Comparison of ENCODE assay signal across 15 cellular contexts in genomic region chr12:110579889-110580253, GRCh38. TPM values are rescaled to one million over a fixed set of nuclear protein-coding genes. Genes with fewer than 3 reads are reported as not detected.
DNase-seq lines count a peak whose midpoint lies in the region; ATAC-seq lines count a peak whose summit lies in the region.
"Had no signal": no experiment of that assay in that cellular context is flagged by ENCODE, and none has a peak within 500 bp of the region (broad histone marks: within the 10 kb centered on the region; RNA-seq: fewer than 3 reads in every experiment).

No MANE protein-coding gene starts in this region.

- ATAC-seq in natural killer cell treated with Interleukin-12 subunit alpha and Interleukin-12 subunit beta and Interleukin-15 and Interleukin-18, amount 100 ng/mL, for 72 hours, result no peak
- ATAC-seq: A549, heart left ventricle had no signal

- H3K27ac Mint-ChIP-seq in activated CD4-positive, alpha-beta T cell treated with anti-CD3 and anti-CD28 coated beads, Interleukin-2, amount 10 ng/mL, durations not matched to agents 24 days and 14 days, result peak overlapping the region; percentile 97
- peak overlapping the region; percentile 77 to 95 (median 94) for H3K27ac Mint-ChIP-seq in IgD-negative memory B cell
- peak overlapping the region; percentile 97 for H3K27ac Mint-ChIP-seq in activated naive CD8-positive, alpha-beta T cell
- peak overlapping the region; percentile 51 to 93 for H3K27ac Mint-ChIP-seq in natural killer cell treated with Interleukin-12 subunit alpha and Interleukin-12 subunit beta and Interleukin-15 and Interleukin-18, amount 100 ng/mL, for 72 hours

- peaks cover 24% of the 10 kb centered on the region for H3K36me3 Mint-ChIP-seq in activated CD4-positive, alpha-beta T cell treated with anti-CD3 and anti-CD28 coated beads, Interleukin-2, amount 10 ng/mL, durations not matched to agents 24 days and 14 days (ENCODE audit: low read depth)
- H3K36me3 Mint-ChIP-seq in IgD-negative memory B cell, result no peaks in the 10 kb centered on the region
- H3K36me3 Mint-ChIP-seq in activated naive CD8-positive, alpha-beta T cell, result peaks cover 11% of the 10 kb centered on the region
- peaks cover 7% of the 10 kb centered on the region for H3K36me3 Mint-ChIP-seq in natural killer cell treated with Interleukin-12 subunit alpha and Interleukin-12 subunit beta and Interleukin-15 and Interleukin-18, amount 100 ng/mL, for 72 hours

- H3K9me3 Mint-ChIP-seq in activated CD4-positive, alpha-beta T cell treated with anti-CD3 and anti-CD28 coated beads, Interleukin-2, amount 10 ng/mL, durations not matched to agents 24 days and 14 days, result no peaks in the 10 kb centered on the region
- H3K9me3 Mint-ChIP-seq in IgD-negative memory B cell, result no peaks in the 10 kb centered on the region
- no peaks in the 10 kb centered on the region for H3K9me3 Mint-ChIP-seq in activated naive CD8-positive, alpha-beta T cell (ENCODE audit: low read depth)
- H3K9me3 Mint-ChIP-seq in natural killer cell treated with Interleukin-12 subunit alpha and Interleukin-12 subunit beta and Interleukin-15 and Interleukin-18, amount 100 ng/mL, for 72 hours, result no peaks in the 10 kb centered on the region

- H3K27me3 Mint-ChIP-seq in activated CD4-positive, alpha-beta T cell treated with anti-CD3 and anti-CD28 coated beads, Interleukin-2, amount 10 ng/mL, durations not matched to agents 24 days and 14 days, result no peaks in the 10 kb centered on the region
- H3K27me3 Mint-ChIP-seq in IgD-negative memory B cell, result no peaks in the 10 kb centered on the region
- no peaks in the 10 kb centered on the region for H3K27me3 Mint-ChIP-seq in activated naive CD8-positive, alpha-beta T cell
- H3K27me3 Mint-ChIP-seq in natural killer cell treated with Interleukin-12 subunit alpha and Interleukin-12 subunit beta and Interleukin-15 and Interleukin-18, amount 100 ng/mL, for 72 hours, result no peaks in the 10 kb centered on the region

- H3K4me3 Mint-ChIP-seq in activated CD4-positive, alpha-beta T cell treated with anti-CD3 and anti-CD28 coated beads, Interleukin-2, amount 10 ng/mL, durations not matched to agents 24 days and 14 days, result peak overlapping the region; percentile 98
- H3K4me3 Mint-ChIP-seq in IgD-negative memory B cell, result peak overlapping the region; percentile 67 to 96 (median 92)
- peak overlapping the region; percentile 99 for H3K4me3 Mint-ChIP-seq in activated naive CD8-positive, alpha-beta T cell
- peak overlapping the region; percentile 79 for H3K4me3 Mint-ChIP-seq in natural killer cell treated with Interleukin-12 subunit alpha and Interleukin-12 subunit beta and Interleukin-15 and Interleukin-18, amount 100 ng/mL, for 72 hours

- H3K4me1 Mint-ChIP-seq in activated CD4-positive, alpha-beta T cell treated with anti-CD3 and anti-CD28 coated beads, Interleukin-2, amount 10 ng/mL, durations not matched to agents 24 days and 14 days, result peaks cover 70% of the 10 kb centered on the region
- peaks cover 49 to 72% (median 52%) of the 10 kb centered on the region in 3 donors for H3K4me1 Mint-ChIP-seq in IgD-negative memory B cell
- peaks cover 80% of the 10 kb centered on the region for H3K4me1 Mint-ChIP-seq in activated naive CD8-positive, alpha-beta T cell (ENCODE audit: low read depth)
- peaks cover 63 to 69% of the 10 kb centered on the region in 2 donors for H3K4me1 Mint-ChIP-seq in natural killer cell treated with Interleukin-12 subunit alpha and Interleukin-12 subunit beta and Interleukin-15 and Interleukin-18, amount 100 ng/mL, for 72 hours (ENCODE audit: low read depth in 2 of 2)

- no peak for DNase-seq in activated CD4-positive, alpha-beta T cell treated with anti-CD3 and anti-CD28 coated beads, Interleukin-2, amount 10 ng/mL, durations not matched to agents 24 days and 14 days
- DNase-seq in activated CD4-positive, alpha-beta T cell treated with anti-CD3 and anti-CD28 coated beads for 4 hours, result no peak
- DNase-seq in natural killer cell treated with Interleukin-12 subunit alpha and Interleukin-12 subunit beta and Interleukin-15 and Interleukin-18, amount 100 ng/mL, for 72 hours (ENCODE audit: low spot score), result no peak
- DNase-seq in NCI-H226, result no peak
- DNase-seq in posterior vena cava (ENCODE audit: low spot score), result no peak
- DNase-seq in A172 (ENCODE audit: low spot score), result no peak
- DNase-seq: activated CD4-positive, alpha-beta T cell treated with anti-CD3 and anti-CD28 coated beads, Interleukin-2, amount 50 U/mL, for 4 hours; COR-L47; heart left ventricle; MM.1S; NCI-H2029 treated with DMSO at 0.1 percent for 48 hours; NCI-H69 had no signal

- intact Hi-C loops in activated CD4-positive, alpha-beta T cell treated with anti-CD3 and anti-CD28 coated beads, Interleukin-2, amount 10 ng/mL, durations not matched to agents 24 days and 14 days (cut with micrococcal nuclease), result loop anchor here (2.0 to 5.0 kb wide), 2 partner anchors 47 to 583 kb away; partner anchors contain the start of genes ANKRD13A and GIT2
- intact Hi-C loops in posterior vena cava (cut with DNase I), result loop anchor here in 1 of 2 donors (5.0 kb wide), 1 partner anchor 33 kb away; no protein-coding TSS in a partner anchor

RNA-seq across cellular contexts. Expression of gene PPTC7, which starts 3.2 kb away (rescaled TPM):
- 57.9 and 58.4 TPM in 2 replicates for total RNA-seq in activated CD4-positive, alpha-beta T cell treated with anti-CD3 and anti-CD28 coated beads, Interleukin-2, amount 10 ng/mL, durations not matched to agents 24 days and 14 days
- 10.1 TPM for polyA plus RNA-seq in IgD-negative memory B cell
- total RNA-seq in natural killer cell treated with Interleukin-12 subunit alpha and Interleukin-12 subunit beta and Interleukin-15 and Interleukin-18, amount 100 ng/mL, for 72 hours, result 10 to 100 TPM; 35.2 to 42.1 TPM
- total RNA-seq in posterior vena cava, result 10 to 100 TPM; 21.5 to 34.5 TPM
- total RNA-seq in A172 (2014; rRNA removed; shearing (Covaris generic)), result 2.7 and 3.6 TPM in 2 replicates

RNA-seq across cellular contexts. Expression of gene TCTN1, which starts 34.1 kb away (rescaled TPM):
- total RNA-seq in activated CD4-positive, alpha-beta T cell treated with anti-CD3 and anti-CD28 coated beads, Interleukin-2, amount 10 ng/mL, durations not matched to agents 24 days and 14 days, result 11.7 and 15.4 TPM in 2 replicates
- 24.2 TPM for polyA plus RNA-seq in IgD-negative memory B cell
- total RNA-seq in natural killer cell treated with Interleukin-12 subunit alpha and Interleukin-12 subunit beta and Interleukin-15 and Interleukin-18, amount 100 ng/mL, for 72 hours, result 1 to 10 TPM; 5.0 to 8.9 TPM
- 10 to 100 TPM; 24.0 to 35.8 TPM for total RNA-seq in posterior vena cava
- 48.9 and 94.0 TPM in 2 replicates for total RNA-seq in A172 (2014; rRNA removed; shearing (Covaris generic))
